In genomic region chr3:111635403-111635802, GRCh38 we compare ENCODE assay signal across 23 cellular contexts. TPM values are rescaled to one million over a fixed set of nuclear protein-coding genes. Genes with fewer than 3 reads are reported as not detected.
A peak's percentile ranks its signal among the peaks of the same experiment; 100 is the strongest.
DNase-seq lines count a peak whose midpoint lies in the region; ATAC-seq, FAIRE-seq and TF ChIP-seq lines count a peak whose summit lies in the region.
"Had no signal": no experiment of that assay in that cellular context is flagged by ENCODE, and none has a peak within 500 bp of the region (broad histone marks: within the 10 kb centered on the region; RNA-seq: fewer than 3 reads in every experiment).

No MANE protein-coding gene starts in this region.

- FAIRE-seq in A549 (lab: Jason Lieb, UNC) = no peak
- peak; percentile 99 for FAIRE-seq in islet of Langerhans (lab: Jason Lieb, UNC)
- FAIRE-seq: A204.1, D721Med, G401.6, GM12891, GM19239 had no signal

- CTCF ChIA-PET in A549 (lab: Yijun Ruan, JAX) (no interaction called here), HCT116 (lab: Charles Lee) (no interaction called here)

- H3K9ac ChIP-seq in HCT116 (ENCODE audit: low read length) (no peak overlapping the region), smooth muscle cell (ENCODE audit: low read depth) (no peak overlapping the region), colonic mucosa (ENCODE audit: low read depth in 2 of 2, low read length in 2 of 2) (no peak overlapping the region)
- H3K9ac ChIP-seq: BLaER1 treated with 17β-estradiol and CSF1 and Interleukin-3, amounts not matched to agents 10 nM and 100 nM had no signal

- no peaks in the 10 kb centered on the region for H3K4me1 ChIP-seq in A549
- H3K4me1 ChIP-seq in HCT116 (ENCODE audit: control insufficient read depth in 1 of 2, insufficient read depth in 2 of 2, low read length in 2 of 2) = no peaks in the 10 kb centered on the region
- peaks cover 8% of the 10 kb centered on the region for H3K4me1 ChIP-seq in smooth muscle cell (ENCODE audit: low read depth)
- no peaks in the 10 kb centered on the region for H3K4me1 ChIP-seq in colonic mucosa
- H3K4me1 ChIP-seq: BLaER1 treated with 17β-estradiol and CSF1 and Interleukin-3, amounts not matched to agents 10 nM and 100 nM; Caco-2 had no signal

- no peak for TF ChIP-seq EP300 in A549 (IDR thresholded peaks at IDR 0.05)

- intact Hi-C loops in HCT116 (cut with micrococcal nuclease) (no loop called here), colonic mucosa (cut with DNase I) (no loop called here)

- H3K4me3 ChIP-seq in A549 = no peak overlapping the region
- H3K4me3 ChIP-seq in HCT116 (replicated peaks in 1 of 2; ENCODE audit: low read depth in 1 of 2, low read length in 2 of 2) = no peak overlapping the region
- no peak overlapping the region for H3K4me3 ChIP-seq in smooth muscle cell
- H3K4me3 ChIP-seq in colonic mucosa = no peak overlapping the region
- H3K4me3 ChIP-seq: BLaER1 treated with 17β-estradiol and CSF1 and Interleukin-3, amounts not matched to agents 10 nM and 100 nM had no signal

- H4K20me1 ChIP-seq in HCT116 (ENCODE audit: insufficient read depth) (no peaks in the 10 kb centered on the region), smooth muscle cell (ENCODE audit: low read depth) (no peaks in the 10 kb centered on the region)
- H4K20me1 ChIP-seq: BLaER1 treated with 17β-estradiol and CSF1 and Interleukin-3, amounts not matched to agents 10 nM and 100 nM had no signal

- RAD21 ChIA-PET in HCT116 (lab: Charles Lee; ENCODE audit: low non-redundant PET in 1 of 2, low total read pairs in 2 of 2, uncharacterized antibody in 2 of 2, unreplicated experiment in 2 of 2) = no interaction called here

- H3K79me2 ChIP-seq in HCT116 (ENCODE audit: insufficient read depth, low read length) (no peaks in the 10 kb centered on the region), smooth muscle cell (ENCODE audit: low read depth) (no peaks in the 10 kb centered on the region)

- DNase-seq in A549 (ENCODE audit: low read depth in 1 of 2, low spot score in 1 of 2) (no peak), HCT116 (ENCODE audit: low read depth, low spot score) (no peak), smooth muscle cell (lab: John Stamatoyannopoulos, UW; ENCODE audit: unreplicated experiment) (no peak), colonic mucosa (no peak)
- DNase-seq: 8988T; AML-193; Caco-2; Calu3; CD4-positive, alpha-beta T cell; CD8-positive, alpha-beta T cell; DMS79 treated with DMSO at 0.1 percent for 48 hours; GF-D8 had no signal

- H3K9me2 ChIP-seq in HCT116 (ENCODE audit: insufficient read depth) = no peaks in the 10 kb centered on the region

- H3K27ac ChIP-seq in A549 (no peak overlapping the region), HCT116 (ENCODE audit: low read depth, low read length) (no peak overlapping the region), smooth muscle cell (ENCODE audit: low read depth) (no peak overlapping the region), colonic mucosa (no peak overlapping the region)
- H3K27ac ChIP-seq: BLaER1 treated with 17β-estradiol and CSF1 and Interleukin-3, amounts not matched to agents 10 nM and 100 nM; C4-2B had no signal

- POLR2A ChIA-PET in A549 (lab: Yijun Ruan, JAX) (no interaction called here), HCT116 (lab: Charles Lee) (no interaction called here)

- TF ChIP-seq CTCF in A549 (IDR thresholded peaks at IDR 0.05) = no peak
- no peak for TF ChIP-seq CTCF in HCT116 (IDR thresholded peaks at IDR 0.05 in 2 of 3, conservative IDR thresholded peaks at IDR 0.05 in 1 of 3; ENCODE audit: borderline replicate concordance in 1 of 3, insufficient read depth in 1 of 3, low read depth in 2 of 3, low read length in 2 of 3)
- TF ChIP-seq CTCF in smooth muscle cell (IDR thresholded peaks at IDR 0.05; ENCODE audit: borderline replicate concordance, insufficient read depth, poor library complexity, severe bottlenecking) = no peak
- no peak for TF ChIP-seq CTCF in colonic mucosa (IDR thresholded peaks at IDR 0.05)

- H2AFZ ChIP-seq in HCT116 (ENCODE audit: low read depth, low read length, poor library complexity, severe bottlenecking) (peak overlapping the region; percentile 72), smooth muscle cell (ENCODE audit: low read depth) (peak overlapping the region; percentile 75)

- H3K9me3 ChIP-seq in A549 (no peaks in the 10 kb centered on the region), HCT116 (ENCODE audit: control insufficient read depth in 1 of 2, insufficient read depth in 1 of 2, low read depth in 1 of 2, low read length in 2 of 2) (no peaks in the 10 kb centered on the region), smooth muscle cell (replicated peaks; ENCODE audit: low read depth) (no peaks in the 10 kb centered on the region), colonic mucosa (no peaks in the 10 kb centered on the region)
- H3K9me3 ChIP-seq: Caco-2 had no signal

- TF ChIP-seq RAD21 in A549 (conservative IDR thresholded peaks at IDR 0.05 in 1 of 2, IDR thresholded peaks at IDR 0.05 in 1 of 2) (no peak), HCT116 (IDR thresholded peaks at IDR 0.05; ENCODE audit: low read depth) (no peak)

- BruUV-seq in HCT116 (replicated peaks; lab: Mats Ljungman, UMichigan) = no TSS peak

- H3F3A ChIP-seq in smooth muscle cell (ENCODE audit: low read depth) = peaks cover 3% of the 10 kb centered on the region

- H3K36me3 ChIP-seq in HCT116 (ENCODE audit: control insufficient read depth in 1 of 2, insufficient read depth in 2 of 2, low read length in 2 of 2) (no peaks in the 10 kb centered on the region), smooth muscle cell (ENCODE audit: low read depth) (no peaks in the 10 kb centered on the region), colonic mucosa (no peaks in the 10 kb centered on the region)

- H3K4me2 ChIP-seq in A549 (no peak overlapping the region), HCT116 (ENCODE audit: low read length) (no peak overlapping the region), smooth muscle cell (no peak overlapping the region)
- H3K4me2 ChIP-seq: BLaER1 treated with 17β-estradiol and CSF1 and Interleukin-3, amounts not matched to agents 10 nM and 100 nM had no signal

- 54% methylated on average over 2 of the region's 2 CpGs for WGBS in A549 (ENCODE audit: missing lambda C conversion rate)
- 90% methylated on average over 2 of the region's 2 CpGs for WGBS in smooth muscle cell (ENCODE audit: low lambda C conversion rate)

- H3K27me3 ChIP-seq in HCT116 (ENCODE audit: insufficient read depth, low read length) = no peaks in the 10 kb centered on the region
- H3K27me3 ChIP-seq in smooth muscle cell (ENCODE audit: low read depth) = no peaks in the 10 kb centered on the region
- H3K27me3 ChIP-seq in colonic mucosa = no peaks in the 10 kb centered on the region
- H3K27me3 ChIP-seq: BLaER1 treated with 17β-estradiol and CSF1 and Interleukin-3, amounts not matched to agents 10 nM and 100 nM had no signal

- TF ChIP-seq POLR2A in A549 (IDR thresholded peaks at IDR 0.05; ENCODE audit: low read length) (no peak), HCT116 (IDR thresholded peaks at IDR 0.05; ENCODE audit: borderline replicate concordance, extremely low read depth, insufficient read depth, insufficient read length) (no peak)

- ATAC-seq in A549 = no peak
- ATAC-seq in HCT116 = no peak
- ATAC-seq in GM21528 (IDR thresholded peaks at IDR 0.05; ENCODE audit: low FRiP score, unreplicated experiment) = no peak
- no peak for ATAC-seq in GM19397 (IDR thresholded peaks at IDR 0.05; ENCODE audit: unreplicated experiment)
- ATAC-seq: CD8-positive, alpha-beta T cell had no signal

TF ChIP-seq in A549, 52 proteins besides CTCF, POLR2A, EP300 and RAD21:
- no peak for TF ChIP-seq EHMT2 (IDR thresholded peaks at IDR 0.05; ENCODE audit: low read depth)
- peak; percentile 41 for TF ChIP-seq MAFK (IDR thresholded peaks at IDR 0.05; ENCODE audit: partially characterized antibody)
TF ChIP-seq in A549: peak in this region for 1.

TF ChIP-seq in HCT116, 20 proteins besides CTCF, POLR2A, EP300 and RAD21:
- TF ChIP-seq SP1 (IDR thresholded peaks at IDR 0.05; ENCODE audit: low read depth) (no peak), EZH2 (IDR thresholded peaks at IDR 0.05) (no peak), POLR2AphosphoS5 (IDR thresholded peaks at IDR 0.05; ENCODE audit: low read depth, low read length) (no peak), CEBPB (IDR thresholded peaks at IDR 0.05; ENCODE audit: low read depth) (no peak), SRF (IDR thresholded peaks at IDR 0.05; ENCODE audit: low read depth) (no peak)
- TF ChIP-seq, protein P1, sequence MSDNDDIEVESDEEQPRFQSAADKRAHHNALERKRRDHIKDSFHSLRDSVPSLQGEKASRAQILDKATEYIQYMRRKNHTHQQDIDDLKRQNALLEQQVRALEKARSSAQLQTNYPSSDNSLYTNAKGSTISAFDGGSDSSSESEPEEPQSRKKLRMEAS (IDR thresholded peaks at IDR 0.05) = no peak

RNA-seq across cellular contexts. Expression of gene PLCXD2, which starts 39.1 kb away (rescaled TPM):
- polyA plus RNA-seq in A549 (2011; rRNA removed) (14.3 and 15.2 TPM in 2 replicates), A549 (2017; fragmentation: RNase III; extraction: RNeasy Plus Mini Kit Qiagen cat#74134 plus additional on column Dnase treatment) (19.2 to 23.1 TPM (median 19.9 TPM) in 3 replicates), smooth muscle cell (1.1 and 4.3 TPM in 2 replicates)
- 7.9 and 9.2 TPM in 2 replicates for polyA plus RNA-seq in A549 (2012; cell fraction: cytosol; rRNA removed)
- polyA plus RNA-seq in A549 (2012; cell fraction: nucleus; rRNA removed) = 3.9 and 5.4 TPM in 2 replicates
- 21.7 and 23.1 TPM in 2 replicates for polyA minus RNA-seq in A549 (2011; rRNA and poly(A)+ RNA removed)
- total RNA-seq in HCT116 (2021; ENCODE audit: unreplicated experiment) (13.9 TPM), smooth muscle cell (5.1 and 10.9 TPM in 2 replicates), colonic mucosa (1 to 10 TPM; 4.2 to 4.9 TPM)
- polyA plus RNA-seq in HCT116 (2012) = 4.4 and 4.8 TPM in 2 replicates

RNA-seq across cellular contexts. Expression of gene ZBED2, which starts 40.3 kb away (rescaled TPM):
- polyA plus RNA-seq in A549 (2011; rRNA removed) (0.48 and 0.63 TPM in 2 replicates), A549 (2017; fragmentation: RNase III; extraction: RNeasy Plus Mini Kit Qiagen cat#74134 plus additional on column Dnase treatment) (1.1 to 1.9 TPM (median 1.8 TPM) in 3 replicates), smooth muscle cell (2.4 and 17.0 TPM in 2 replicates)
- polyA plus RNA-seq in A549 (2012; cell fraction: cytosol; rRNA removed) = 0.20 and 0.23 TPM in 2 replicates
- polyA plus RNA-seq in A549 (2012; cell fraction: nucleus; rRNA removed) = 0.17 and 0.31 TPM in 2 replicates
- 0.25 and 0.29 TPM in 2 replicates for polyA minus RNA-seq in A549 (2011; rRNA and poly(A)+ RNA removed)
- total RNA-seq in HCT116 (2021; ENCODE audit: unreplicated experiment) (16.1 TPM), smooth muscle cell (9.2 and 11.9 TPM in 2 replicates), colonic mucosa (under 1 TPM in 1 of 2 donors, not detected in 1; 0.52 TPM)
- 3.9 and 5.6 TPM in 2 replicates for polyA plus RNA-seq in HCT116 (2012)
- polyA plus RNA-seq: BJ had no signal
